ENCODE assay signal across 13 cellular contexts in genomic region chr17:16477666-16478065, GRCh38. TPM values are rescaled to one million over a fixed set of nuclear protein-coding genes. Genes with fewer than 3 reads are reported as not detected.
DNase-seq lines count a peak whose midpoint lies in the region; ATAC-seq, FAIRE-seq and TF ChIP-seq lines count a peak whose summit lies in the region.
"Had no signal": no experiment of that assay in that cellular context is flagged by ENCODE, and none has a peak within 500 bp of the region (broad histone marks: within the 10 kb centered on the region; RNA-seq: fewer than 3 reads in every experiment).

No MANE protein-coding gene starts in this region.

- H3K36me3 ChIP-seq in NT2/D1 (ENCODE audit: insufficient read depth, insufficient read length, low read length) (no peaks in the 10 kb centered on the region), ovary (no peaks in the 10 kb centered on the region), tibial artery (no peaks in the 10 kb centered on the region), HepG2 (replicated peaks in 1 of 2; ENCODE audit: control insufficient read depth in 1 of 2, insufficient read depth in 2 of 2, low read length in 2 of 2) (no peaks in the 10 kb centered on the region)

- intact Hi-C loops in ovary (cut with DNase I) (no loop called here), tibial artery (cut with DNase I; ENCODE audit: low total_unique reads) (no loop called here), HepG2 (cut with micrococcal nuclease; ENCODE audit: unreplicated experiment) (no loop called here)

- H3K79me2 ChIP-seq in HepG2 (ENCODE audit: insufficient read depth, low read length): no peaks in the 10 kb centered on the region
- H3K79me2 ChIP-seq: parathyroid adenoma had no signal

- ATAC-seq in HepG2: no peak; the same call in 2 of the 3 replicates
- ATAC-seq in activated CD4-positive, CD25-positive, alpha-beta regulatory T cell treated with anti-CD3 and anti-CD28 coated beads, Interleukin-2, amount 50 U/mL, for 24 hours: no peak
- ATAC-seq: activated CD8-positive, alpha-beta T cell treated with anti-CD3 and anti-CD28 coated beads for 36 hours had no signal

- CTCF ChIA-PET in HepG2 (lab: Yijun Ruan, JAX; ENCODE audit: low intra/inter-chr PET ratio, low total read pairs): no interaction called here

- FAIRE-seq in HepG2 (lab: Jason Lieb, UNC): no peak

- H3K4me1 ChIP-seq in NT2/D1 (ENCODE audit: insufficient read depth, insufficient read length): peaks cover 13% of the 10 kb centered on the region
- peaks cover 9% of the 10 kb centered on the region for H3K4me1 ChIP-seq in ovary (ENCODE audit: insufficient read depth)
- H3K4me1 ChIP-seq in tibial artery: peaks cover 0 to 25% (median 5%) of the 10 kb centered on the region in 4 donors
- peaks cover 16% of the 10 kb centered on the region for H3K4me1 ChIP-seq in HepG2 (ENCODE audit: insufficient read depth, low read length)
- H3K4me1 ChIP-seq: parathyroid adenoma had no signal

- no peaks in the 10 kb centered on the region for H3K9me3 ChIP-seq in NT2/D1 (ENCODE audit: insufficient read depth, low read length)
- no peaks in the 10 kb centered on the region for H3K9me3 ChIP-seq in ovary
- no peaks in the 10 kb centered on the region for H3K9me3 ChIP-seq in tibial artery
- H3K9me3 ChIP-seq in HepG2 (ENCODE audit: low read length): no peaks in the 10 kb centered on the region
- H3K9me3 ChIP-seq: BLaER1 treated with 17β-estradiol and CSF1 and Interleukin-3, amounts not matched to agents 10 nM and 100 nM had no signal

- H3K27me3 ChIP-seq in NT2/D1 (ENCODE audit: insufficient read depth, insufficient read length): no peaks in the 10 kb centered on the region
- no peaks in the 10 kb centered on the region for H3K27me3 ChIP-seq in ovary
- H3K27me3 ChIP-seq in tibial artery: peaks cover 0 to 3% of the 10 kb centered on the region in 2 donors
- H3K27me3 ChIP-seq in HepG2 (ENCODE audit: control insufficient read depth in 1 of 2, insufficient read depth in 2 of 2, low read length in 2 of 2): peaks cover 4 to 47% of the 10 kb centered on the region in 2 experiments
- H3K27me3 ChIP-seq: BLaER1 treated with 17β-estradiol and CSF1 and Interleukin-3, amounts not matched to agents 10 nM and 100 nM had no signal

- POLR2A ChIA-PET in HepG2 (lab: Yijun Ruan, JAX): interaction anchor here (0.6 kb wide), 1 partner anchor 39 kb away, joined by 3 read pairs; no protein-coding TSS in a partner anchor

- no peaks in the 10 kb centered on the region; the same call in 1 of the 2 replicates for H4K20me1 ChIP-seq in HepG2 (ENCODE audit: insufficient read depth, low read length)

- H3K4me3 ChIP-seq in NT2/D1 (ENCODE audit: insufficient read length, low read depth) (no peak overlapping the region), coronary artery (peak overlapping the region; percentile 25), ovary (no peak overlapping the region), tibial artery (no peak overlapping the region), HepG2 (replicated peaks in 1 of 3; ENCODE audit: insufficient read depth in 1 of 3, low read depth in 2 of 3, low read length in 3 of 3) (no peak overlapping the region)
- H3K4me3 ChIP-seq: BLaER1 treated with 17β-estradiol and CSF1 and Interleukin-3, amounts not matched to agents 10 nM and 100 nM had no signal

- H3K27ac ChIP-seq in coronary artery (peak overlapping the region; percentile 17 to 86), ovary (peak overlapping the region; percentile 21 to 43), tibial artery (peak overlapping the region; percentile 62 to 70), HepG2 (ENCODE audit: extremely low read length, insufficient read depth, low read length) (no peak overlapping the region)
- H3K27ac ChIP-seq: BLaER1 treated with 17β-estradiol and CSF1 and Interleukin-3, amounts not matched to agents 10 nM and 100 nM; HL-60; parathyroid adenoma had no signal

- no peak for TF ChIP-seq RAD21 in HepG2 (CRISPR knock-in tag; IDR thresholded peaks at IDR 0.05)

- H3K4me2 ChIP-seq in HepG2 (ENCODE audit: low read depth, low read length): no peak overlapping the region
- H3K4me2 ChIP-seq: BLaER1 treated with 17β-estradiol and CSF1 and Interleukin-3, amounts not matched to agents 10 nM and 100 nM had no signal

- WGBS in ovary, 3 donors: 55 to 68% (median 60%) methylated on average over 8 of the region's 8 CpGs
- WGBS in HepG2 (ENCODE audit: low lambda C conversion rate): 38% methylated on average over 4 of the region's 8 CpGs

- TF ChIP-seq CTCF in coronary artery (IDR thresholded peaks at IDR 0.05) (no peak), ovary (IDR thresholded peaks at IDR 0.05) (no peak), tibial artery (IDR thresholded peaks at IDR 0.05) (no peak), HepG2 (CRISPR knock-in tag; IDR thresholded peaks at IDR 0.05) (no peak)

- no TSS peak for BruUV-seq in HepG2 (replicated peaks; lab: Mats Ljungman, UMichigan)

- DNase-seq in NT2/D1 (ENCODE audit: low read depth, low spot score) (no peak), coronary artery (ENCODE audit: low spot score) (no peak), ovary (no peak), tibial artery (no peak), HepG2 (ENCODE audit: low spot score) (no peak)
- DNase-seq in effector CD8-positive, alpha-beta T cell (lab: John Stamatoyannopoulos, UW): no peak
- DNase-seq: activated CD8-positive, alpha-beta T cell treated with anti-CD3 and anti-CD28 coated beads for 36 hours; NCI-H1694; NCI-H446 treated with DMSO at 0.1 percent for 48 hours had no signal

- TF ChIP-seq EP300 in ovary (IDR thresholded peaks at IDR 0.05) (no peak), HepG2 (IDR thresholded peaks at IDR 0.05; ENCODE audit: low read depth in 2 of 2, low read length in 2 of 2) (no peak), HepG2 (CRISPR knock-in tag; IDR thresholded peaks at IDR 0.05; ENCODE audit: borderline replicate concordance) (no peak)

- no peak for TF ChIP-seq POLR2A in ovary (IDR thresholded peaks at IDR 0.05)
- no peak for TF ChIP-seq POLR2A in HepG2 (IDR thresholded peaks at IDR 0.05; ENCODE audit: insufficient read depth in 1 of 2, low read depth in 2 of 2, low read length in 2 of 2)

- in situ Hi-C loops in HepG2 (cut with HindIII; ENCODE audit: extremely low pct_ligation_motif_present, low pct_unique_long_range_greater_than_20kb): no loop called here

- H3K9ac ChIP-seq in NT2/D1 (ENCODE audit: insufficient read length, low read depth) (peak overlapping the region; percentile 57), HepG2 (ENCODE audit: insufficient read depth, low read depth, low read length) (no peak overlapping the region)
- H3K9ac ChIP-seq: parathyroid adenoma had no signal

- no peak overlapping the region for H2AFZ ChIP-seq in HepG2 (ENCODE audit: low read length)
- H2AFZ ChIP-seq: parathyroid adenoma had no signal

TF ChIP-seq in HepG2, 621 proteins besides CTCF, POLR2A, EP300 and RAD21 (continues in another document):
- TF ChIP-seq ZMYM4 (CRISPR knock-in tag; IDR thresholded peaks at IDR 0.05): no peak
- no peak for TF ChIP-seq ZNF143 (CRISPR knock-in tag; IDR thresholded peaks at IDR 0.05)
- TF ChIP-seq ZNF556 (CRISPR knock-in tag; IDR thresholded peaks at IDR 0.05; ENCODE audit: borderline replicate concordance): no peak

RNA-seq across cellular contexts. Expression of gene LRRC75A, which starts 14.3 kb away (rescaled TPM):
- total RNA-seq in ovary (1 to 10 TPM; 1.0 to 8.1 (median 4.1) TPM), HepG2 (2016; rRNA removed; fragmentation: Illumina TruSeq; extraction: Trizol) (0.06 TPM in 1 of 2 replicates, not detected in the other)
- polyA plus RNA-seq in ovary (10 to 100 TPM in 1 of 2 donors, 1 to 10 TPM in 1; 2.2 to 12.5 TPM), HepG2 (2011; rRNA removed) (0.03 and 0.18 TPM in 2 replicates)
- not detected in 2 replicates for total RNA-seq in HepG2 (2016; cell fraction: cytosol; rRNA removed; fragmentation: Illumina TruSeq; extraction: Trizol; ENCODE audit: low read depth)
- 0.10 TPM in 1 of 2 replicates, not detected in the other for total RNA-seq in HepG2 (2016; cell fraction: insoluble cytoplasmic fraction; rRNA removed; fragmentation: Illumina TruSeq; extraction: Trizol)
- total RNA-seq in HepG2 (2016; cell fraction: membrane; rRNA removed; fragmentation: Illumina TruSeq; extraction: Trizol): 0.15 and 0.21 TPM in 2 replicates
- total RNA-seq in HepG2 (2016; cell fraction: nucleus; rRNA removed; fragmentation: Illumina TruSeq; extraction: Trizol): not detected in 2 replicates
- 0.04 and 0.06 TPM in 2 replicates for polyA plus RNA-seq in HepG2 (2011; cell fraction: cytosol; rRNA removed)
- polyA plus RNA-seq in HepG2 (2011; cell fraction: nucleus; rRNA removed): 0.10 and 0.12 TPM in 2 replicates
- 0.64 and 0.87 TPM in 2 replicates for polyA plus RNA-seq in HepG2 (2012)
- polyA plus RNA-seq in HepG2 (2016; cell fraction: cytosol; fragmentation: Illumina TruSeq; extraction: Trizol; ENCODE audit: low read depth): not detected in 2 replicates
- not detected in 2 replicates for polyA plus RNA-seq in HepG2 (2016; cell fraction: insoluble cytoplasmic fraction; fragmentation: Illumina TruSeq; extraction: Trizol; ENCODE audit: low read depth)
- polyA plus RNA-seq in HepG2 (2016; cell fraction: membrane; fragmentation: Illumina TruSeq; extraction: Trizol; ENCODE audit: low read depth): 0.08 TPM in 1 of 2 replicates, not detected in the other
- not detected in 2 replicates for polyA plus RNA-seq in HepG2 (2016; cell fraction: nucleus; fragmentation: Illumina TruSeq; extraction: Trizol; ENCODE audit: insufficient read depth, low read depth)
- polyA minus RNA-seq in HepG2 (2011; rRNA and poly(A)+ RNA removed; ENCODE audit: low replicate concordance): 1.6 TPM in 1 of 2 replicates, not detected in the other
- not detected in 2 replicates for polyA minus RNA-seq in HepG2 (2011; cell fraction: cytosol; rRNA and poly(A)+ RNA removed)
- polyA minus RNA-seq in HepG2 (2011; cell fraction: nucleus; rRNA and poly(A)+ RNA removed): 0.25 TPM in 1 of 2 replicates, not detected in the other
